In genomic region chr13:37510441-37510840, GRCh38 we compare ENCODE assay signal across 22 cellular contexts.
DNase-seq lines count a peak whose midpoint lies in the region; ATAC-seq, FAIRE-seq and TF ChIP-seq lines count a peak whose summit lies in the region.
"Had no signal": no experiment of that assay in that cellular context is flagged by ENCODE, and none has a peak within 500 bp of the region (broad histone marks: within the 10 kb centered on the region; RNA-seq: fewer than 3 reads in every experiment).

No MANE protein-coding gene starts in this region.

- peaks cover 0 to 4% of the 10 kb centered on the region in 2 donors for H3K9me3 Mint-ChIP-seq in stimulated activated naive CD8-positive, alpha-beta T cell treated with anti-CD3 and anti-CD28 coated beads, Interleukin-15, amount 100 ng/mL, for 72 hours

- no peaks in the 10 kb centered on the region for H3K4me1 Mint-ChIP-seq in stimulated activated naive CD8-positive, alpha-beta T cell treated with anti-CD3 and anti-CD28 coated beads, Interleukin-15, amount 100 ng/mL, for 72 hours
- H3K4me1 Mint-ChIP-seq: CD14-positive monocyte had no signal

- TF ChIP-seq POLR2A in GM12892 (IDR thresholded peaks at IDR 0.05; ENCODE audit: low read depth, low read length) = no peak

- peak overlapping the region; percentile 25 for H3K27ac ChIP-seq in epithelial cell of prostate
- H3K27ac ChIP-seq: 22Rv1, KMS-11 had no signal

- H3K27ac Mint-ChIP-seq in stimulated activated naive CD8-positive, alpha-beta T cell treated with anti-CD3 and anti-CD28 coated beads, Interleukin-15, amount 100 ng/mL, for 72 hours = no peak overlapping the region
- H3K27ac Mint-ChIP-seq: CD14-positive monocyte had no signal

- H3K4me3 Mint-ChIP-seq in stimulated activated naive CD8-positive, alpha-beta T cell treated with anti-CD3 and anti-CD28 coated beads, Interleukin-15, amount 100 ng/mL, for 72 hours = no peak overlapping the region
- H3K4me3 Mint-ChIP-seq: CD14-positive monocyte had no signal

- DNase-seq in DMS 273 (lab: John Stamatoyannopoulos, UW; ENCODE audit: unreplicated experiment) (peak; percentile 17), DMS 273 treated with DMSO at 0.1 percent for 48 hours (lab: John Stamatoyannopoulos, UW) (no peak), NCI-H1694 treated with DMSO at 0.1 percent for 48 hours (lab: John Stamatoyannopoulos, UW) (peak; percentile 74), epithelial cell of prostate (ENCODE audit: low read depth, low spot score) (no peak), myocyte (ENCODE audit: low read depth) (peak; percentile 10), GM12892 (ENCODE audit: insufficient read length) (no peak)
- DNase-seq in stimulated activated naive CD8-positive, alpha-beta T cell treated with anti-CD3 and anti-CD28 coated beads, Interleukin-15, amount 100 ng/mL, for 72 hours = no peak
- DNase-seq: ACHN; DMS79; IMR-90; NCI-H1105; NCI-H146; NCI-H2081 treated with DMSO at 0.1 percent for 48 hours; NK-92 treated with Interleukin-12 subunit alpha and Interleukin-12 subunit beta, amount 100 ng/mL, for 24 hours; T-helper 1 cell had no signal

- no peaks in the 10 kb centered on the region for H3K27me3 Mint-ChIP-seq in stimulated activated naive CD8-positive, alpha-beta T cell treated with anti-CD3 and anti-CD28 coated beads, Interleukin-15, amount 100 ng/mL, for 72 hours

- no peak for FAIRE-seq in GM12892 (lab: Jason Lieb, UNC)
- FAIRE-seq: D721Med, H54 had no signal

- ATAC-seq in GM19351 (IDR thresholded peaks at IDR 0.05; ENCODE audit: unreplicated experiment) = no peak
- ATAC-seq in stimulated activated naive CD8-positive, alpha-beta T cell treated with anti-CD3 and anti-CD28 coated beads, Interleukin-15, amount 100 ng/mL, for 72 hours = no peak
- ATAC-seq: Panc1 had no signal

Comparison
In these comparisons a context has a peak if more than half of its experiments do, and no peak if none do; other contexts are left out.
1. DNase-seq: peak in DMS 273 (single experiment), NCI-H1694 treated with DMSO at 0.1 percent for 48 hours (single experiment) and myocyte (single experiment); none in DMS 273 treated with DMSO at 0.1 percent for 48 hours (single experiment), epithelial cell of prostate (single experiment), stimulated activated naive CD8-positive, alpha-beta T cell treated with anti-CD3 and anti-CD28 coated beads, Interleukin-15, amount 100 ng/mL, for 72 hours (0 of 2) and GM12892 (single experiment).